19 cellular contexts compared by ENCODE assay signal in genomic region chr14:100143523-100143922, GRCh38. TPM values are rescaled to one million over a fixed set of nuclear protein-coding genes. Genes with fewer than 3 reads are reported as not detected.
"Had no signal": no experiment of that assay in that cellular context is flagged by ENCODE, and none has a peak within 500 bp of the region (broad histone marks: within the 10 kb centered on the region; RNA-seq: fewer than 3 reads in every experiment).

No MANE protein-coding gene starts in this region.

- H3K9me3 Mint-ChIP-seq: activated T-helper 2 cell treated with anti-CD3 and anti-CD28 coated beads, Interferon-gamma antibody, Interleukin-2, Interleukin-4, amounts not matched to agents 10 μg/mL and 5 μg/mL and 100 μg/mL, durations not matched to agents 14 hours and 24 hours and 36 hours; neural crest cell had no signal

- H3K4me3 ChIP-seq: coronary artery, ovary, right lobe of liver, spleen, thyroid gland had no signal

- H3K27me3 ChIP-seq: ovary, right lobe of liver, spleen, thyroid gland had no signal

- H3K27ac Mint-ChIP-seq: activated T-helper 2 cell treated with anti-CD3 and anti-CD28 coated beads, Interferon-gamma antibody, Interleukin-2, Interleukin-4, amounts not matched to agents 10 μg/mL and 5 μg/mL and 100 μg/mL, durations not matched to agents 14 hours and 24 hours and 36 hours had no signal

- H3K4me3 Mint-ChIP-seq: neural crest cell had no signal

- DNase-seq: activated CD4-positive, CD25-positive, alpha-beta regulatory T cell treated with anti-CD3 and anti-CD28 coated beads, Interleukin-2, amount 50 U/mL, for 72 hours; activated naive CD4-positive, alpha-beta T cell treated with anti-CD3 and anti-CD28 coated beads, Interleukin-2, amount 50 U/mL, for 16 hours; effector CD4-positive, alpha-beta T cell; foreskin melanocyte; kidney glomerular epithelial cell; left ventricle myocardium superior; mesendoderm; ovary; right lobe of liver; spleen; stimulated activated CD4-positive, alpha-beta T cell treated with anti-CD3 and anti-CD28 coated beads, Interleukin-1b, Interleukin-23, amount 100 ng/mL, for 48 hours; T-helper 1 cell; T1000; thyroid gland had no signal

- H3K27ac ChIP-seq: right lobe of liver had no signal

- H3K9me3 ChIP-seq: ovary, right lobe of liver, spleen, thyroid gland had no signal

- ATAC-seq: right lobe of liver had no signal

- H3K36me3 ChIP-seq: ovary, thyroid gland had no signal

RNA-seq across cellular contexts. Expression of gene DEGS2, which starts 15.9 kb away (rescaled TPM):
- total RNA-seq: cardiac septum, left ventricle myocardium superior, neural crest cell had no signal
- polyA plus RNA-seq: fibroblast of lung had no signal
